Comparison of ENCODE assay signal across 8 cellular contexts in genomic region chr16:28878083-28878926, GRCh38. TPM values are rescaled to one million over a fixed set of nuclear protein-coding genes. Genes with fewer than 3 reads are reported as not detected.
DNase-seq lines count a peak whose midpoint lies in the region; ATAC-seq and TF ChIP-seq lines count a peak whose summit lies in the region.

ATP2A1 (plus strand) TSS chr16:28878488; CDS start chr16:28878672, 184 bp downstream.

- 49 to 66% methylated on average over 21 to 25 of the region's 25 CpGs for WGBS in testis, 2 donors

- H3K27ac Mint-ChIP-seq in activated CD4-positive, alpha-beta T cell treated with anti-CD3 and anti-CD28 coated beads, Interleukin-2, amount 10 ng/mL, durations not matched to agents 24 days and 14 days = peak within 1 kb of the TSS; percentile 81
- H3K27ac Mint-ChIP-seq in activated naive CD8-positive, alpha-beta T cell treated with anti-CD3 and anti-CD28 coated beads, Interleukin-2, amount 50 U/mL, for 24 hours = peak within 1 kb of the TSS; percentile 65

- H3K36me3 ChIP-seq in left lung = peaks cover 0 to 16% of the 10 kb centered on the region in 2 donors
- H3K36me3 ChIP-seq in testis (ENCODE audit: low read depth, missing control alignments) = no peaks in the 10 kb centered on the region

- ATAC-seq in activated naive CD8-positive, alpha-beta T cell treated with anti-CD3 and anti-CD28 coated beads, Interleukin-2, amount 50 U/mL, for 24 hours = no peak
- ATAC-seq in left lung = no peak
- ATAC-seq in HG02973 (IDR thresholded peaks at IDR 0.05; ENCODE audit: unreplicated experiment) = no peak

- peak within 1 kb of the TSS; percentile 96 for H3K4me3 Mint-ChIP-seq in activated CD4-positive, alpha-beta T cell treated with anti-CD3 and anti-CD28 coated beads, Interleukin-2, amount 10 ng/mL, durations not matched to agents 24 days and 14 days
- H3K4me3 Mint-ChIP-seq in activated naive CD8-positive, alpha-beta T cell treated with anti-CD3 and anti-CD28 coated beads, Interleukin-2, amount 50 U/mL, for 24 hours = peak within 1 kb of the TSS; percentile 86

- H3K27me3 Mint-ChIP-seq in activated CD4-positive, alpha-beta T cell treated with anti-CD3 and anti-CD28 coated beads, Interleukin-2, amount 10 ng/mL, durations not matched to agents 24 days and 14 days = no peaks in the 10 kb centered on the region
- H3K27me3 Mint-ChIP-seq in activated naive CD8-positive, alpha-beta T cell treated with anti-CD3 and anti-CD28 coated beads, Interleukin-2, amount 50 U/mL, for 24 hours = peaks cover 10% of the 10 kb centered on the region

- H3K4me1 Mint-ChIP-seq in activated CD4-positive, alpha-beta T cell treated with anti-CD3 and anti-CD28 coated beads, Interleukin-2, amount 10 ng/mL, durations not matched to agents 24 days and 14 days = peaks cover 21% of the 10 kb centered on the region
- peaks cover 21% of the 10 kb centered on the region for H3K4me1 Mint-ChIP-seq in activated naive CD8-positive, alpha-beta T cell treated with anti-CD3 and anti-CD28 coated beads, Interleukin-2, amount 50 U/mL, for 24 hours

- peak within 1 kb of the TSS; percentile 54 to 78 for H3K4me3 ChIP-seq in left lung
- peak within 1 kb of the TSS; percentile 56 to 58 for H3K4me3 ChIP-seq in testis

- no peaks in the 10 kb centered on the region for H3K9me3 Mint-ChIP-seq in activated CD4-positive, alpha-beta T cell treated with anti-CD3 and anti-CD28 coated beads, Interleukin-2, amount 10 ng/mL, durations not matched to agents 24 days and 14 days
- no peaks in the 10 kb centered on the region for H3K9me3 Mint-ChIP-seq in activated naive CD8-positive, alpha-beta T cell treated with anti-CD3 and anti-CD28 coated beads, Interleukin-2, amount 50 U/mL, for 24 hours

- H3K9me3 ChIP-seq in left lung = no peaks in the 10 kb centered on the region
- no peaks in the 10 kb centered on the region for H3K9me3 ChIP-seq in testis

- H3K27me3 ChIP-seq in left lung (peaks cover 0 to 33% of the 10 kb centered on the region in 2 donors), testis (no peaks in the 10 kb centered on the region)

- peaks cover 3% of the 10 kb centered on the region for H3K36me3 Mint-ChIP-seq in activated CD4-positive, alpha-beta T cell treated with anti-CD3 and anti-CD28 coated beads, Interleukin-2, amount 10 ng/mL, durations not matched to agents 24 days and 14 days (ENCODE audit: low read depth)
- peaks cover 3% of the 10 kb centered on the region for H3K36me3 Mint-ChIP-seq in activated naive CD8-positive, alpha-beta T cell treated with anti-CD3 and anti-CD28 coated beads, Interleukin-2, amount 50 U/mL, for 24 hours (ENCODE audit: low read depth)

- H3K27ac ChIP-seq in left lung = no peak within 1 kb of the TSS
- no peak within 1 kb of the TSS for H3K27ac ChIP-seq in testis

- DNase-seq in activated CD4-positive, alpha-beta T cell treated with anti-CD3 and anti-CD28 coated beads, Interleukin-2, amount 10 ng/mL, durations not matched to agents 24 days and 14 days = no peak
- no peak for DNase-seq in activated CD4-positive, alpha-beta T cell treated with anti-CD3 and anti-CD28 coated beads for 4 hours
- no peak for DNase-seq in activated naive CD8-positive, alpha-beta T cell treated with anti-CD3 and anti-CD28 coated beads, Interleukin-2, amount 50 U/mL, for 24 hours
- DNase-seq in left lung (no peak), testis (no peak), SW 1271 (lab: John Stamatoyannopoulos, UW) (no peak), NCI-H748 (lab: John Stamatoyannopoulos, UW; ENCODE audit: unreplicated experiment) (no peak)

- intact Hi-C loops in activated CD4-positive, alpha-beta T cell treated with anti-CD3 and anti-CD28 coated beads, Interleukin-2, amount 10 ng/mL, durations not matched to agents 24 days and 14 days (cut with micrococcal nuclease) = no loop called here
- intact Hi-C loops in left lung (cut with DNase I) (no loop called here), testis (cut with DNase I; ENCODE audit: low total_unique reads) (no loop called here)

- H3K4me1 ChIP-seq in left lung (peaks cover 9 to 17% of the 10 kb centered on the region in 2 donors), testis (peaks cover 9% of the 10 kb centered on the region)

- no peak for TF ChIP-seq CTCF in left lung (IDR thresholded peaks at IDR 0.05)
- TF ChIP-seq CTCF in testis (IDR thresholded peaks at IDR 0.05) = no peak

- no peak for TF ChIP-seq POLR2A in testis (IDR thresholded peaks at IDR 0.05)

RNA-seq across cellular contexts. Expression of gene ATP2A1, which starts in this region (rescaled TPM):
- total RNA-seq in activated CD4-positive, alpha-beta T cell treated with anti-CD3 and anti-CD28 coated beads, Interleukin-2, amount 10 ng/mL, durations not matched to agents 24 days and 14 days = 1.8 and 2.4 TPM in 2 replicates
- total RNA-seq in left lung = under 1 TPM; 0.38 to 0.68 TPM
- 10 to 100 TPM; 12.2 to 17.3 TPM for total RNA-seq in testis
- 9.1 TPM for polyA plus RNA-seq in testis (ENCODE audit: insufficient read depth, low read depth, low replicate concordance)
